1 cellular context compared by ENCODE assay signal in the genomic region with DNA sequence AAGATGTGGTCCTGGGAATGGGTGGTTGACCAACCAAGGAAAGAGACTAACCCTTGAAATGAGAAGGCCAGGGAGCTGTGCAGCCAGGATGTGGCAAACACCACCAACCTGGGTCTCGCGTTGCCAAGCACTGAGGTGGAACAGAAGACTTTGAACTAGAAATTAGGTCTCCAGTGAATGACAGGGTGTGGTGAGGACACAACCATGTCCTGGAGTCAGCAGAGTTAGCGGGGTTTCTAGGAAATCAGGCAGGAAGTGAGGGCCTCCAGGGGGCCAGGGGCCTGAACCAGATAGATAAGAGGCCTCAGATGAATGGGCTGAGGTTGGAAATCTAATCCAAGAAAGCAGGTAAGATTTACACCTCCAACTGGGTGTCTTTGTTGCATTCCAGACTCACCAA.
TF ChIP-seq lines count a peak whose summit lies in the region.

No MANE protein-coding gene starts in this region.

TF ChIP-seq in IMR-90, 13 proteins besides CTCF, POLR2A, EP300 and RAD21 (continued from another document):
- TF ChIP-seq, protein P1, sequence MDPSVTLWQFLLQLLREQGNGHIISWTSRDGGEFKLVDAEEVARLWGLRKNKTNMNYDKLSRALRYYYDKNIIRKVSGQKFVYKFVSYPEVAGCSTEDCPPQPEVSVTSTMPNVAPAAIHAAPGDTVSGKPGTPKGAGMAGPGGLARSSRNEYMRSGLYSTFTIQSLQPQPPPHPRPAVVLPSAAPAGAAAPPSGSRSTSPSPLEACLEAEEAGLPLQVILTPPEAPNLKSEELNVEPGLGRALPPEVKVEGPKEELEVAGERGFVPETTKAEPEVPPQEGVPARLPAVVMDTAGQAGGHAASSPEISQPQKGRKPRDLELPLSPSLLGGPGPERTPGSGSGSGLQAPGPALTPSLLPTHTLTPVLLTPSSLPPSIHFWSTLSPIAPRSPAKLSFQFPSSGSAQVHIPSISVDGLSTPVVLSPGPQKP (IDR thresholded peaks at IDR 0.05; ENCODE audit: borderline replicate concordance, low read depth, low read length) = no peak
- TF ChIP-seq RFX5 (IDR thresholded peaks at IDR 0.05; ENCODE audit: low read depth, low read length) = no peak
- no peak for TF ChIP-seq FOS (IDR thresholded peaks at IDR 0.05; ENCODE audit: low read depth, low read length)
- no peak for TF ChIP-seq CHD1 (IDR thresholded peaks at IDR 0.05; ENCODE audit: low read depth, low read length)
- no peak for TF ChIP-seq MXI1 (IDR thresholded peaks at IDR 0.05; ENCODE audit: borderline replicate concordance, low read depth, low read length)
- no peak for TF ChIP-seq MAFK (IDR thresholded peaks at IDR 0.05; ENCODE audit: low read depth, low read length)
